In the genomic region with DNA sequence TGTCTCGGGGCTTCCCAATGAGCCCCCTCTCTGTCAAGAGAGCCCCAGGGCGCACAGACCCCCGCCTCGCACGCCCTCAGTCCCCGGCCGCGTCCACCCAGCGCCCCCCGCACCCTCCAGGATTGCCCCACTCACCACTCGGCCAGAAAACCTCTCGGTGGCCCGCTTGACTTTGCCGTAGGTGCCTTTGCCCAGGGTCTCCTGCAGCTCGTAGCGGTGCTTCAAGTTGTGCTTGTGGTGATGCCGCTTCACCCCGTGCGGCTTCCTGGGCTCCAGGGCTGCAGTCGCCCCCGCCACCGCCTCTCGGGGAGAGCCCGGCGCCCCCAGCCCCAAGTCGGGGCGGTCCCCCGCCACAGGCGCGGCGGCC, we compare ENCODE assay signal across 8 cellular contexts. TPM values are rescaled to one million over a fixed set of nuclear protein-coding genes. Genes with fewer than 3 reads are reported as not detected.
DNase-seq lines count a peak whose midpoint lies in the region; ATAC-seq and TF ChIP-seq lines count a peak whose summit lies in the region.

No MANE protein-coding gene starts in this region.

- no peaks in the 10 kb centered on the region for H3K36me3 Mint-ChIP-seq in stimulated activated naive CD8-positive, alpha-beta T cell treated with anti-CD3 and anti-CD28 coated beads, Interleukin-15, Interleukin-2, amounts not matched to agents 100 ng/mL and 50 ng/mL, for 24 hours (ENCODE audit: low read depth)

- peak overlapping the region; percentile 80 for H3K4me3 ChIP-seq in brain microvascular endothelial cell (ENCODE audit: low read depth, low read length)
- H3K4me3 ChIP-seq in lower leg skin (ENCODE audit: low read depth, poor library complexity, severe bottlenecking), result peak overlapping the region; percentile 69
- H3K4me3 ChIP-seq in urinary bladder (ENCODE audit: low read depth, low read length), result peak overlapping the region; percentile 74

- no peak for ATAC-seq in stimulated activated naive CD8-positive, alpha-beta T cell treated with anti-CD3 and anti-CD28 coated beads, Interleukin-15, Interleukin-2, amounts not matched to agents 100 U/mL and 50 U/mL, for 24 hours
- ATAC-seq in HG02970 (IDR thresholded peaks at IDR 0.05; ENCODE audit: low FRiP score, unreplicated experiment), result no peak
- ATAC-seq in HG03442 (IDR thresholded peaks at IDR 0.05; ENCODE audit: unreplicated experiment), result no peak

- in situ Hi-C loops in brain microvascular endothelial cell (cut with HindIII; ENCODE audit: low pct_ligation_motif_present, low sequenced_read_pairs), result no loop called here

- H3K27me3 Mint-ChIP-seq in stimulated activated naive CD8-positive, alpha-beta T cell treated with anti-CD3 and anti-CD28 coated beads, Interleukin-15, Interleukin-2, amounts not matched to agents 100 ng/mL and 50 ng/mL, for 24 hours, result peaks cover 73% of the 10 kb centered on the region

- H3K27ac ChIP-seq in brain microvascular endothelial cell (peak overlapping the region; percentile 84), urinary bladder (ENCODE audit: low read depth) (peak overlapping the region; percentile 82)

- H3K36me3 ChIP-seq in brain microvascular endothelial cell (replicated peaks) (no peaks in the 10 kb centered on the region), urinary bladder (ENCODE audit: insufficient read depth) (no peaks in the 10 kb centered on the region)

- H3K4me1 ChIP-seq in urinary bladder (ENCODE audit: insufficient read depth), result no peaks in the 10 kb centered on the region

- intact Hi-C loops in lower leg skin (cut with DNase I; ENCODE audit: low total_unique reads), result loop anchor here (5.0 to 10.0 kb wide), 2 partner anchors 433 to 716 kb away; no protein-coding TSS in a partner anchor

- H3K4me3 Mint-ChIP-seq in stimulated activated naive CD8-positive, alpha-beta T cell treated with anti-CD3 and anti-CD28 coated beads, Interleukin-15, Interleukin-2, amounts not matched to agents 100 ng/mL and 50 ng/mL, for 24 hours, result peak overlapping the region; percentile 58

- peaks cover 10% of the 10 kb centered on the region for H3K4me1 Mint-ChIP-seq in stimulated activated naive CD8-positive, alpha-beta T cell treated with anti-CD3 and anti-CD28 coated beads, Interleukin-15, Interleukin-2, amounts not matched to agents 100 ng/mL and 50 ng/mL, for 24 hours (ENCODE audit: low read depth)

- H3K27me3 ChIP-seq in brain microvascular endothelial cell (replicated peaks), result no peaks in the 10 kb centered on the region

- no peak for TF ChIP-seq CTCF in brain microvascular endothelial cell (IDR thresholded peaks at IDR 0.05; ENCODE audit: low read depth, low read length, missing control alignments)
- TF ChIP-seq CTCF in lower leg skin (IDR thresholded peaks at IDR 0.05), result no peak

- no peaks in the 10 kb centered on the region for H3K9me3 Mint-ChIP-seq in stimulated activated naive CD8-positive, alpha-beta T cell treated with anti-CD3 and anti-CD28 coated beads, Interleukin-15, Interleukin-2, amounts not matched to agents 100 ng/mL and 50 ng/mL, for 24 hours

- no peak for DNase-seq in stimulated activated naive CD8-positive, alpha-beta T cell treated with anti-CD3 and anti-CD28 coated beads, Interleukin-15, Interleukin-2, amounts not matched to agents 100 U/mL and 50 U/mL, for 24 hours
- DNase-seq in brain microvascular endothelial cell (no peak), lower leg skin (ENCODE audit: low spot score in 2 of 2) (peak in 1 of 2 donors; percentile 85), SW480 (ENCODE audit: low spot score) (no peak)

- H3K27ac Mint-ChIP-seq in stimulated activated naive CD8-positive, alpha-beta T cell treated with anti-CD3 and anti-CD28 coated beads, Interleukin-15, Interleukin-2, amounts not matched to agents 100 ng/mL and 50 ng/mL, for 24 hours, result no peak overlapping the region

- TF ChIP-seq POLR2A in lower leg skin (IDR thresholded peaks at IDR 0.05), result no peak

- 1 to 2% methylated on average over 17 to 21 of the region's 31 CpGs for WGBS in lower leg skin, 2 donors
- WGBS in urinary bladder, result 5% methylated on average over 31 of the region's 31 CpGs

RNA-seq across cellular contexts. Expression of gene NUAK1, which starts 0.5 kb away (rescaled TPM):
- 10 to 100 TPM; 23.9 to 66.1 (median 42.3) TPM for total RNA-seq in lower leg skin
- total RNA-seq in urinary bladder, result 18.7 TPM
- polyA plus RNA-seq in urinary bladder, result 7.0 TPM
